Comparison of ENCODE assay signal across 22 cellular contexts in genomic region chr21:16061194-16061593, GRCh38.
"Had no signal": no experiment of that assay in that cellular context is flagged by ENCODE, and none has a peak within 500 bp of the region (broad histone marks: within the 10 kb centered on the region; RNA-seq: fewer than 3 reads in every experiment).

No MANE protein-coding gene starts in this region.

- DNase-seq: IMR-90, Karpas-422, KG1, MG63, NCI-H1092, NCI-H1105 treated with DMSO at 0.1 percent for 48 hours, NCI-H1417 treated with DMSO at 0.1 percent for 48 hours, NCI-H146, NCI-H1694 treated with DMSO at 0.1 percent for 48 hours, NCI-H1930, NCI-H2081, NCI-H2107, NCI-H2227 treated with DMSO at 0.1 percent for 48 hours, NCI-H524, NCI-H69, NCI-H774, Right ventricle myocardium superior, RPMI8226, SIG-M5 had no signal

- H3K27ac ChIP-seq: SJSA1, SK-N-MC had no signal

- H3K4me1 ChIP-seq: SJSA1 had no signal

- ATAC-seq: HepG2 had no signal

- H3K27me3 ChIP-seq: MG63, SJSA1 had no signal

- H3K4me3 ChIP-seq: MG63, SJSA1, SK-N-MC had no signal

- H3K36me3 ChIP-seq: MG63, SJSA1 had no signal

- H3K9me3 ChIP-seq: MG63, SJSA1 had no signal
